14 cellular contexts compared by ENCODE assay signal in genomic region chr10:79185796-79186374, GRCh38.
A peak's percentile ranks its signal among the peaks of the same experiment; 100 is the strongest.
DNase-seq lines count a peak whose midpoint lies in the region; ATAC-seq and TF ChIP-seq lines count a peak whose summit lies in the region.
"Had no signal": no experiment of that assay in that cellular context is flagged by ENCODE, and none has a peak within 500 bp of the region (broad histone marks: within the 10 kb centered on the region; RNA-seq: fewer than 3 reads in every experiment).

No MANE protein-coding gene starts in this region.

- CTCF ChIA-PET in RWPE1 (lab: Yijun Ruan, JAX), result no interaction called here

- H4K20me1 ChIP-seq in BLaER1, result peaks cover 100% of the 10 kb centered on the region

- TF ChIP-seq CTCF in RWPE1 (conservative IDR thresholded peaks at IDR 0.05; ENCODE audit: low read depth), result no peak

- H3K4me1 ChIP-seq in BLaER1, result peaks cover 99% of the 10 kb centered on the region
- H3K4me1 ChIP-seq in right cardiac atrium (ENCODE audit: control insufficient read depth, insufficient read depth, low read length), result peaks cover 38% of the 10 kb centered on the region
- peaks cover 48% of the 10 kb centered on the region for H3K4me1 ChIP-seq in rectal smooth muscle tissue (ENCODE audit: control insufficient read depth, insufficient read depth, low read length)

- no peak overlapping the region for H3K4me3 Mint-ChIP-seq in activated naive CD8-positive, alpha-beta T cell treated with anti-CD3 and anti-CD28 coated beads for 36 hours
- H3K4me3 Mint-ChIP-seq: natural killer cell treated with Interleukin-12 subunit alpha and Interleukin-12 subunit beta and Interleukin-15 and Interleukin-18, amount 100 ng/mL, for 72 hours; stimulated activated naive CD8-positive, alpha-beta T cell treated with anti-CD3 and anti-CD28 coated beads, Interleukin-15, amount 100 ng/mL, for 72 hours had no signal

- intact Hi-C loops in right cardiac atrium (cut with DNase I), result loop anchor here in 1 of 4 donors (10.0 kb wide), 1 partner anchor 111 kb away; no protein-coding TSS in a partner anchor

- H3K36me3 ChIP-seq in BLaER1, result peaks cover 90% of the 10 kb centered on the region
- peaks cover 4% of the 10 kb centered on the region for H3K36me3 ChIP-seq in rectal smooth muscle tissue (ENCODE audit: control insufficient read depth, insufficient read depth, low read length)

- H3K27ac Mint-ChIP-seq in activated naive CD8-positive, alpha-beta T cell treated with anti-CD3 and anti-CD28 coated beads for 36 hours, result no peak overlapping the region

- POLR2A ChIA-PET in RWPE1 (lab: Yijun Ruan, JAX; ENCODE audit: low non-redundant PET), result no interaction called here

- WGBS in right cardiac atrium, result 51% methylated on average over 7 of the region's 7 CpGs

- H3K9me3 ChIP-seq in BLaER1 (peaks cover 3% of the 10 kb centered on the region; the same call in 1 of the 2 replicates), right cardiac atrium (ENCODE audit: control insufficient read depth, low read length) (no peaks in the 10 kb centered on the region)

- no peaks in the 10 kb centered on the region for H3K9me3 Mint-ChIP-seq in activated naive CD8-positive, alpha-beta T cell treated with anti-CD3 and anti-CD28 coated beads for 36 hours
- H3K9me3 Mint-ChIP-seq: natural killer cell treated with Interleukin-12 subunit alpha and Interleukin-12 subunit beta and Interleukin-15 and Interleukin-18, amount 100 ng/mL, for 72 hours; stimulated activated naive CD8-positive, alpha-beta T cell treated with anti-CD3 and anti-CD28 coated beads, Interleukin-15, amount 100 ng/mL, for 72 hours had no signal

- H3K27me3 ChIP-seq in BLaER1 (no peaks in the 10 kb centered on the region), right cardiac atrium (ENCODE audit: control insufficient read depth, insufficient read depth) (no peaks in the 10 kb centered on the region), rectal smooth muscle tissue (ENCODE audit: control insufficient read depth, insufficient read depth, low read length) (no peaks in the 10 kb centered on the region)

- H3K4me2 ChIP-seq in BLaER1, result peak overlapping the region; percentile 98

- no peaks in the 10 kb centered on the region for H3K36me3 Mint-ChIP-seq in activated naive CD8-positive, alpha-beta T cell treated with anti-CD3 and anti-CD28 coated beads for 36 hours
- H3K36me3 Mint-ChIP-seq: natural killer cell treated with Interleukin-12 subunit alpha and Interleukin-12 subunit beta and Interleukin-15 and Interleukin-18, amount 100 ng/mL, for 72 hours had no signal

- ATAC-seq in right cardiac atrium, result no peak
- ATAC-seq in GM19023 (IDR thresholded peaks at IDR 0.05; ENCODE audit: unreplicated experiment), result no peak
- ATAC-seq: natural killer cell treated with Interleukin-12 subunit alpha and Interleukin-12 subunit beta and Interleukin-15 and Interleukin-18, amount 100 ng/mL, for 72 hours; stimulated activated naive CD8-positive, alpha-beta T cell treated with anti-CD3 and anti-CD28 coated beads, Interleukin-15, amount 100 ng/mL, for 72 hours had no signal

- H3K4me3 ChIP-seq in BLaER1 (no peak overlapping the region), right cardiac atrium (ENCODE audit: low read length) (no peak overlapping the region), rectal smooth muscle tissue (ENCODE audit: low read length) (no peak overlapping the region)

- no peaks in the 10 kb centered on the region for H3K27me3 Mint-ChIP-seq in activated naive CD8-positive, alpha-beta T cell treated with anti-CD3 and anti-CD28 coated beads for 36 hours
- H3K27me3 Mint-ChIP-seq: natural killer cell treated with Interleukin-12 subunit alpha and Interleukin-12 subunit beta and Interleukin-15 and Interleukin-18, amount 100 ng/mL, for 72 hours; stimulated activated naive CD8-positive, alpha-beta T cell treated with anti-CD3 and anti-CD28 coated beads, Interleukin-15, amount 100 ng/mL, for 72 hours had no signal

- DNase-seq in RWPE1 (ENCODE audit: low spot score) (no peak), right cardiac atrium (peak in 2 of 3 donors; percentile 54 to 57), midbrain (lab: John Stamatoyannopoulos, UW) (no peak), occipital lobe (lab: John Stamatoyannopoulos, UW) (no peak)
- DNase-seq in activated naive CD8-positive, alpha-beta T cell treated with anti-CD3 and anti-CD28 coated beads for 36 hours, result no peak
- DNase-seq: effector memory CD4-positive, alpha-beta T cell; EL; NCI-H2029; stimulated activated CD4-positive, alpha-beta T cell treated with anti-CD3 and anti-CD28 coated beads, Interleukin-2, amount 100 ng/mL, for 48 hours; stimulated activated naive CD8-positive, alpha-beta T cell treated with anti-CD3 and anti-CD28 coated beads, Interleukin-15, amount 100 ng/mL, for 72 hours had no signal

- H3K27ac ChIP-seq in BLaER1 (no peak overlapping the region), RWPE1 (peak overlapping the region; percentile 54), right cardiac atrium (ENCODE audit: low read length) (peak overlapping the region; percentile 75), rectal smooth muscle tissue (ENCODE audit: low read depth, low read length) (peak overlapping the region; percentile 70)

- H3K4me1 Mint-ChIP-seq in activated naive CD8-positive, alpha-beta T cell treated with anti-CD3 and anti-CD28 coated beads for 36 hours, result no peaks in the 10 kb centered on the region
- H3K4me1 Mint-ChIP-seq: stimulated activated naive CD8-positive, alpha-beta T cell treated with anti-CD3 and anti-CD28 coated beads, Interleukin-15, amount 100 ng/mL, for 72 hours had no signal

- H3K9ac ChIP-seq in BLaER1 (peak overlapping the region; percentile 21; the same call in 1 of the 2 replicates), rectal smooth muscle tissue (ENCODE audit: low read length) (no peak overlapping the region)

Comparison
In these comparisons a context has a peak if more than half of its experiments do, and no peak if none do; other contexts are left out.
1. DNase-seq: peak in right cardiac atrium (2 of 3); none in RWPE1 (single experiment), activated naive CD8-positive, alpha-beta T cell treated with anti-CD3 and anti-CD28 coated beads for 36 hours (single experiment), midbrain (single experiment) and occipital lobe (single experiment).